ENCODE assay signal across 8 cellular contexts in the genomic region with DNA sequence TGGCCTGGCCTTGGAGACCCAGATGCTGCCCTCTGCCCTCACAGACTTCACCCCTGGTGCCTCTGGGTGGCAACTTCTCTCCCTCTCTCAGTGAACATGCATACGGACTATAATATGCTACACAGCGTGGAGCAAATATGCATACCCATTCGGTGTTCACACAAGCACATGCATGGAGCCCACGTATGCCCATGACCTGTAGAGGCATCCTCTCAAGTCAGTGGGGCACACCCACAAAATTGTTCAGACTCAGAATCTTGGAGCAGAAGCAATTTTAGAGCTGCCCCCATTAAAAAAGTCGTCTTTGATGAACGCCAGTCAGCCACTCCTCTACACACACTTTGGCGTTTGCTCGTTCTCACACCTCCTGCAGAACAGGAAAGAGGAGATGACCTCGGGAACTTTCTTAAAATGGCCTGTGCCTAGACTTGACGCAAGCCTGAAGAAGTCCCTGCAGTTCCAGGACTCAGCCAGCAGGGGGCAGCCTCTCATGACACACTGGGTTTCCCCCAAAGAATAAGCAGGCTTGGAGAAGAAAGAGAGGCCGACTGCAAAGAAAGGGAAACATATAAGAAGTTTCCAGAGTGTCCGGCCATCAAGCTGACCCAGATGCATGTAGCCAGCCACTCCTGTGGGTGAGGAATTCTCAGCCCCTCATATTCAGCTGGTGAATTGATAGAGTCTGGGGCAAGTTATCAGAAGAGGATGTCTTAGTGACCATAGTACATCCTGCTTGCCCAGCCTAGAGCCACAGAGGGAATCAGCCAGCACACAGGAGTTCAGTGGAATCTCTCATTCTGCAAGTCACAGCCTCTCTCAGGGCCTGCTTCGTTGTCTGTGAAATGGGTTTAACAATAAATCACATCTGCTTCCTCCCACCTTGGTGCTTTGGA. TPM values are rescaled to one million over a fixed set of nuclear protein-coding genes. Genes with fewer than 3 reads are reported as not detected.
A peak's percentile ranks its signal among the peaks of the same experiment; 100 is the strongest.
DNase-seq lines count a peak whose midpoint lies in the region; FAIRE-seq and TF ChIP-seq lines count a peak whose summit lies in the region.

No MANE protein-coding gene starts in this region.

- peak; percentile 95 for FAIRE-seq in GM18507 (lab: Jason Lieb, UNC)

- H3K36me3 ChIP-seq in ovary (no peaks in the 10 kb centered on the region), tibial artery (no peaks in the 10 kb centered on the region)

- TF ChIP-seq CTCF in AG04449 (IDR thresholded peaks at IDR 0.05; ENCODE audit: insufficient read depth, low read length, missing control alignments) (peak; percentile 72), ovary (IDR thresholded peaks at IDR 0.05) (peak; percentile 66 to 78 (median 74)), tibial artery (IDR thresholded peaks at IDR 0.05) (peak; percentile 82 to 86)

- 19 to 27% (median 22%) methylated on average over 13 of the region's 13 CpGs for WGBS in ovary, 3 donors

- H3K9me3 ChIP-seq in ovary, result no peaks in the 10 kb centered on the region
- peaks cover 0 to 10% (median 0%) of the 10 kb centered on the region in 3 donors for H3K9me3 ChIP-seq in tibial artery

- POLR2A ChIA-PET in AG04449 (lab: Yijun Ruan, JAX), result interaction anchor here (0.7 kb wide), 1 partner anchor 39 kb away, joined by 3 read pairs; no protein-coding TSS in a partner anchor

- no peaks in the 10 kb centered on the region for H3K27me3 ChIP-seq in ovary
- H3K27me3 ChIP-seq in tibial artery, result no peaks in the 10 kb centered on the region

- CTCF ChIA-PET in AG04449 (lab: Yijun Ruan, JAX), result interaction anchor here (0.7 to 10.1 kb wide), 26 partner anchors 10 to 288 kb away, joined by 3 to 260 read pairs (median 4); a partner anchor contains a TSS

- DNase-seq in AG04449 (ENCODE audit: low read depth, low spot score), result no peak
- peak; percentile 46 for DNase-seq in GM18507 (ENCODE audit: extremely low spot score, insufficient read length, low read depth)
- peak in 53 of 76 experiments; percentile 0 to 62 (median 22) for DNase-seq in HUDEP-2 (lab: John Stamatoyannopoulos, UW; ENCODE audit: unreplicated experiment in 76 of 76)
- DNase-seq in RPMI7951 (ENCODE audit: low read depth), result peak; percentile 40
- peak; percentile 64 for DNase-seq in activated T-helper 9 cell treated with anti-CD3 and anti-CD28 coated beads, Interleukin-2, amount 50 U/mL, for 16 hours (ENCODE audit: low read depth)
- DNase-seq in foreskin melanocyte, result peak; percentile 36
- peak; percentile 42 to 78 (median 75) for DNase-seq in ovary
- peak; percentile 54 to 78 for DNase-seq in tibial artery

- intact Hi-C loops in ovary (cut with DNase I), result loop anchor here (5.0 to 10.0 kb wide), 2 partner anchors 87 to 90 kb away; no protein-coding TSS in a partner anchor
- intact Hi-C loops in tibial artery (cut with DNase I; ENCODE audit: low total_unique reads), result loop anchor here (2.0 kb wide), 1 partner anchor 89 kb away; no protein-coding TSS in a partner anchor

- TF ChIP-seq EP300 in ovary (IDR thresholded peaks at IDR 0.05), result no peak

- no peak overlapping the region for H3K27ac ChIP-seq in ovary
- H3K27ac ChIP-seq in tibial artery, result no peak overlapping the region

- H3K4me1 ChIP-seq in ovary (ENCODE audit: insufficient read depth) (no peaks in the 10 kb centered on the region), tibial artery (no peaks in the 10 kb centered on the region)

- H3K4me3 ChIP-seq in AG04449 (ENCODE audit: low read depth, low read length) (no peak overlapping the region), ovary (no peak overlapping the region), tibial artery (no peak overlapping the region)

- no peak for TF ChIP-seq POLR2A in ovary (IDR thresholded peaks at IDR 0.05)

RNA-seq across cellular contexts. Expression of a gene that starts 17.3 kb away (rescaled TPM):
- 0.98 and 1.2 TPM in 2 replicates for total RNA-seq in RPMI7951 (2014; rRNA removed; shearing (Covaris generic))
- total RNA-seq in ovary, result 10 to 100 TPM in 2 of 7 donors, 1 to 10 TPM in 4, under 1 TPM in 1; 0.72 to 14.5 (median 3.4) TPM
- 1 to 10 TPM; 1.3 to 3.6 TPM for polyA plus RNA-seq in ovary
